ENCODE assay signal across 13 cellular contexts in the genomic region with DNA sequence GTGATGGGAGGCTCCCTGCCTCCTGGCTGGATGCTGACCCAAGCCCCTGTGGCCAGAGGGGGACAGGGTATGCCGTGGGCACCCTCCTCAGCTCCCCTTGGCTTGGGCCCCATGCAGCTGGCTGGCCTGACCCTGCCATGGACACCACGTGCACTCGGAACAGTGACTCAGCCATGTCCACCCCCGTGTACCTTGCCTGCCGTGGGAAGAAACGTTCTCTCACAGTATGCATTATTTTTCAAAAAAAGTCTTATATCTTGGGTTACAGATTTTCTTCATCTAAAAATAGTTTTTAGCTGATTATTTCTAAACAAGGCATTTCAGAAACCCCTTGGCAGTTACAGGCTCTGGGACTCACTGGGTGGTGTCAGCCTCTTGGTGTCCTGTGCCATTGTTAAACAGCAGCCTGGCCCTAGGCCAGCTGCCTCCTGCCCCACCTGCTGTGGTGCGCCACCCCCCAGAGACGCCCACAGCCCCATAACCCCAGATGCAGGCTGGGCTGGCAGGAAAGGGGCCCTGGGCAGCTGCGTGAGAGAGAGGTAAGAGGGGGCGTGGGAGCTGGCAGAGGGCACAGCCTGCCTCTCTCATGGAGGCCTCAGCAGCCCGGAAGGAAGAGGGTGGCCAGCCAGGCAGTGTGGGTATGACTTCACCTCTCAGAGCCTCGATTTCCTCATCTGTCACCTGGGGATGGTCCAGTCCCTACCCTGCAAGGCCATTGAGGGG.
A peak's percentile ranks its signal among the peaks of the same experiment; 100 is the strongest.
DNase-seq lines count a peak whose midpoint lies in the region; ATAC-seq and TF ChIP-seq lines count a peak whose summit lies in the region.
"Had no signal": no experiment of that assay in that cellular context is flagged by ENCODE, and none has a peak within 500 bp of the region (broad histone marks: within the 10 kb centered on the region; RNA-seq: fewer than 3 reads in every experiment).

No MANE protein-coding gene starts in this region.

- no peak overlapping the region for H3K27ac Mint-ChIP-seq in activated CD4-positive, alpha-beta memory T cell treated with anti-CD3 and anti-CD28 coated beads, Interleukin-2, amount 10 ng/mL, durations not matched to agents 7 days and 5 days
- H3K27ac Mint-ChIP-seq: activated naive CD4-positive, alpha-beta T cell treated with anti-CD3 and anti-CD28 coated beads for 36 hours had no signal

- TF ChIP-seq CTCF in fibroblast of pulmonary artery (IDR thresholded peaks at IDR 0.05; ENCODE audit: low read length, missing control alignments): no peak

- DNase-seq in DMS153 (lab: John Stamatoyannopoulos, UW) (peak; percentile 14), DMS153 treated with DMSO at 0.1 percent for 48 hours (lab: John Stamatoyannopoulos, UW; ENCODE audit: unreplicated experiment) (no peak), NCI-H2171 (lab: John Stamatoyannopoulos, UW) (peak; percentile 19), fibroblast of pulmonary artery (ENCODE audit: low read depth) (peak; percentile 24), sciatic nerve (ENCODE audit: low spot score) (peak; percentile 40), RPMI8226 (no peak)
- DNase-seq in activated CD4-positive, alpha-beta memory T cell treated with anti-CD3 and anti-CD28 coated beads, Interleukin-2, amount 10 ng/mL, durations not matched to agents 7 days and 5 days: no peak
- DNase-seq in stimulated activated CD4-positive, alpha-beta T cell treated with anti-CD3 and anti-CD28 coated beads, Interleukin-4, amount 100 ng/mL, for 1 hour: no peak
- DNase-seq: activated CD4-positive, alpha-beta T cell treated with anti-CD3 and anti-CD28 coated beads for 1 hour; activated naive CD4-positive, alpha-beta T cell treated with anti-CD3 and anti-CD28 coated beads for 36 hours; NCI-H1694 had no signal

- CTCF ChIA-PET in activated CD4-positive, alpha-beta memory T cell treated with anti-CD3 and anti-CD28 coated beads, Interleukin-2, amount 10 ng/mL, durations not matched to agents 7 days and 5 days (lab: Charles Lee): no interaction called here

- peaks cover 6% of the 10 kb centered on the region for H3K4me1 Mint-ChIP-seq in activated CD4-positive, alpha-beta memory T cell treated with anti-CD3 and anti-CD28 coated beads, Interleukin-2, amount 10 ng/mL, durations not matched to agents 7 days and 5 days

- H3K36me3 Mint-ChIP-seq in activated CD4-positive, alpha-beta memory T cell treated with anti-CD3 and anti-CD28 coated beads, Interleukin-2, amount 10 ng/mL, durations not matched to agents 7 days and 5 days (ENCODE audit: low read depth): no peaks in the 10 kb centered on the region

- intact Hi-C loops in sciatic nerve (cut with DNase I): no loop called here

- no peak overlapping the region for H3K4me3 Mint-ChIP-seq in activated CD4-positive, alpha-beta memory T cell treated with anti-CD3 and anti-CD28 coated beads, Interleukin-2, amount 10 ng/mL, durations not matched to agents 7 days and 5 days
- H3K4me3 Mint-ChIP-seq: activated naive CD4-positive, alpha-beta T cell treated with anti-CD3 and anti-CD28 coated beads for 36 hours had no signal

- no peaks in the 10 kb centered on the region for H3K9me3 Mint-ChIP-seq in activated CD4-positive, alpha-beta memory T cell treated with anti-CD3 and anti-CD28 coated beads, Interleukin-2, amount 10 ng/mL, durations not matched to agents 7 days and 5 days
- H3K9me3 Mint-ChIP-seq: activated naive CD4-positive, alpha-beta T cell treated with anti-CD3 and anti-CD28 coated beads for 36 hours had no signal

- no peak for ATAC-seq in sciatic nerve

- H3K4me3 ChIP-seq in fibroblast of pulmonary artery (replicated peaks; ENCODE audit: low read depth, low read length): no peak overlapping the region
- H3K4me3 ChIP-seq: HAP-1, prostate gland had no signal

- POLR2A ChIA-PET in activated CD4-positive, alpha-beta memory T cell treated with anti-CD3 and anti-CD28 coated beads, Interleukin-2, amount 10 ng/mL, durations not matched to agents 7 days and 5 days (lab: Charles Lee): no interaction called here

- H3K27me3 Mint-ChIP-seq in activated CD4-positive, alpha-beta memory T cell treated with anti-CD3 and anti-CD28 coated beads, Interleukin-2, amount 10 ng/mL, durations not matched to agents 7 days and 5 days: no peaks in the 10 kb centered on the region

Comparison
In these comparisons a context has a peak if more than half of its experiments do, and no peak if none do; other contexts are left out.
1. DNase-seq: peak in DMS153 (single experiment), NCI-H2171 (single experiment), fibroblast of pulmonary artery (single experiment) and sciatic nerve (single experiment); none in DMS153 treated with DMSO at 0.1 percent for 48 hours (single experiment), activated CD4-positive, alpha-beta memory T cell treated with anti-CD3 and anti-CD28 coated beads, Interleukin-2, amount 10 ng/mL, durations not matched to agents 7 days and 5 days (single experiment), RPMI8226 (single experiment) and stimulated activated CD4-positive, alpha-beta T cell treated with anti-CD3 and anti-CD28 coated beads, Interleukin-4, amount 100 ng/mL, for 1 hour (single experiment).